28 cellular contexts compared by ENCODE assay signal in the genomic region with DNA sequence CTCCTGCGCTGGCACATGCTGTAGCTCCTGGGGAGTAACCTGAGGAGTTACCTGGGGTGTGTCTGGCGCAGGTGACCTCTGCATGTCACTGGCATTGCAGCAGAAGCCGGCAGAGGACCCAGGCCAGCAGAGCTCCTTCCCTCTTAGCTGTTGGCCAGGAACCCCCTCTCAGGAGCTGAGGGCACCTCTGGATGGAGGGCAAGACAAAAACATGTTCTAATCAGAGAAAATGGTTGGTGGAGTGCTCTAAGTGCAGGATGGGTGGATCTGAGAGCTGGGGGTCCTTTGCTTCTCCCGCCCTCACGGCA. TPM values are rescaled to one million over a fixed set of nuclear protein-coding genes. Genes with fewer than 3 reads are reported as not detected.
"Had no signal": no experiment of that assay in that cellular context is flagged by ENCODE, and none has a peak within 500 bp of the region (broad histone marks: within the 10 kb centered on the region; RNA-seq: fewer than 3 reads in every experiment).

No MANE protein-coding gene starts in this region.

- H3K27me3 ChIP-seq: thyroid gland had no signal

- H3K36me3 ChIP-seq: esophagus squamous epithelium, heart right ventricle, lower lobe of right lung, thyroid gland had no signal

- H3K4me3 ChIP-seq: coronary artery, esophagus squamous epithelium, heart right ventricle, lower lobe of right lung, mucosa of descending colon, smooth muscle cell, thyroid gland had no signal

- H3K79me2 ChIP-seq: parathyroid adenoma had no signal

- H3K4me1 ChIP-seq: esophagus squamous epithelium, heart right ventricle, lower lobe of right lung, parathyroid adenoma, thyroid gland had no signal

- H3K9ac ChIP-seq: parathyroid adenoma had no signal

- H3K4me2 ChIP-seq: smooth muscle cell had no signal

- H3K4me3 Mint-ChIP-seq: memory B cell; mesothelial cell of epicardium; naive B cell; natural killer cell treated with Interleukin-12 subunit alpha and Interleukin-12 subunit beta and Interleukin-15 and Interleukin-18, amount 100 ng/mL, for 72 hours; neural crest cell; stimulated activated naive CD8-positive, alpha-beta T cell treated with anti-CD3 and anti-CD28 coated beads, Interleukin-15, amount 100 ng/mL, for 72 hours had no signal

- H3K36me3 Mint-ChIP-seq: mesothelial cell of epicardium; natural killer cell treated with Interleukin-12 subunit alpha and Interleukin-12 subunit beta and Interleukin-15 and Interleukin-18, amount 100 ng/mL, for 72 hours had no signal

- H3K27ac ChIP-seq: coronary artery, esophagus squamous epithelium, heart right ventricle, lower lobe of right lung, parathyroid adenoma, thyroid gland had no signal

- H2AFZ ChIP-seq: parathyroid adenoma had no signal

- H3K4me1 Mint-ChIP-seq: mesothelial cell of epicardium had no signal

- H3K9me3 ChIP-seq: esophagus squamous epithelium, lower lobe of right lung, mucosa of descending colon, thyroid gland had no signal

- DNase-seq: dermis blood vessel endothelial cell; effector memory CD4-positive, alpha-beta T cell; erythroblast; esophagus squamous epithelium; foreskin melanocyte; glutamatergic neuron; heart right ventricle; hippocampal formation; left colon; left ventricle myocardium superior; lower lobe of right lung; mucosa of descending colon; naive B cell; stimulated activated CD4-positive, alpha-beta T cell treated with anti-CD3 and anti-CD28 coated beads, Interleukin-12 subunit alpha, Interleukin-12 subunit beta, amount 100 ng/mL, for 4 hours; stimulated activated CD4-positive, alpha-beta T cell treated with anti-CD3 and anti-CD28 coated beads, Interleukin-1b, Interleukin-23, amount 100 ng/mL, for 48 hours; stimulated activated CD4-positive, alpha-beta T cell treated with anti-CD3 and anti-CD28 coated beads, Interleukin-4, amount 100 ng/mL, for 1 hour; stimulated activated naive CD4-positive, alpha-beta T cell; stimulated activated naive CD8-positive, alpha-beta T cell treated with anti-CD3 and anti-CD28 coated beads, Interleukin-15, amount 100 ng/mL, for 72 hours; thyroid gland; trophoblast cell had no signal

- H3K27ac Mint-ChIP-seq: memory B cell; mesothelial cell of epicardium; naive B cell; natural killer cell treated with Interleukin-12 subunit alpha and Interleukin-12 subunit beta and Interleukin-15 and Interleukin-18, amount 100 ng/mL, for 72 hours; progenitor cell of endocrine pancreas; stimulated activated naive CD8-positive, alpha-beta T cell treated with anti-CD3 and anti-CD28 coated beads, Interleukin-15, amount 100 ng/mL, for 72 hours had no signal

RNA-seq across cellular contexts. Expression of a gene that starts 44.9 kb away (rescaled TPM):
- total RNA-seq: mesothelial cell of epicardium, smooth muscle cell had no signal
